16 cellular contexts compared by ENCODE assay signal in genomic region chr6:44307217-44307616, GRCh38. TPM values are rescaled to one million over a fixed set of nuclear protein-coding genes. Genes with fewer than 3 reads are reported as not detected.
DNase-seq lines count a peak whose midpoint lies in the region; ATAC-seq, FAIRE-seq and TF ChIP-seq lines count a peak whose summit lies in the region.
"Had no signal": no experiment of that assay in that cellular context is flagged by ENCODE, and none has a peak within 500 bp of the region (broad histone marks: within the 10 kb centered on the region; RNA-seq: fewer than 3 reads in every experiment).

No MANE protein-coding gene starts in this region.

- intact Hi-C loops in GM12878 (cut with micrococcal nuclease; ENCODE audit: unreplicated experiment) = no loop called here

- RAD21 ChIA-PET in GM12878 (lab: Charles Lee; ENCODE audit: unreplicated experiment) = interaction anchor here (2.8 kb wide), 1 partner anchor 39 kb away, joined by 22 read pairs; no protein-coding TSS in a partner anchor

- no peak for TF ChIP-seq RAD21 in GM12878 (IDR thresholded peaks at IDR 0.05; ENCODE audit: insufficient read depth, low read depth, low read length)

- no peak overlapping the region for H2AFZ ChIP-seq in GM12878 (ENCODE audit: control insufficient read depth, low read depth, low read length)

- H3K27ac ChIP-seq in GM12878 (ENCODE audit: control insufficient read depth, insufficient read depth) = no peak overlapping the region
- H3K27ac ChIP-seq: KMS-11, Peyer's patch had no signal

- H3K27me3 ChIP-seq in GM12878 (replicated peaks in 1 of 2; ENCODE audit: control insufficient read depth in 2 of 2, insufficient read depth in 2 of 2, low read length in 1 of 2) = no peaks in the 10 kb centered on the region
- H3K27me3 ChIP-seq: Peyer's patch had no signal

- no peak overlapping the region for H3K4me3 ChIP-seq in GM12878
- H3K4me3 ChIP-seq: Peyer's patch had no signal

- DNase-seq in GM12878 (ENCODE audit: low read depth, low spot score) (no peak), mesenteric fat pad (ENCODE audit: low spot score) (peak; percentile 72)
- DNase-seq: C1 segment of cervical spinal cord; CD8-positive, alpha-beta memory T cell; DMS53; EL; MV-4-11; NCI-H1694 treated with DMSO at 0.1 percent for 48 hours; NCI-H510A; NCI-H748 treated with DMSO at 0.1 percent for 48 hours; NK-92 treated with Interleukin-12 subunit alpha and Interleukin-12 subunit beta, amount 100 ng/mL, for 24 hours; Peyer's patch had no signal

- H3K4me1 ChIP-seq in GM12878 (ENCODE audit: control insufficient read depth, insufficient read depth, low read length) = peaks cover 4% of the 10 kb centered on the region

- TF ChIP-seq CTCF in GM12878 (IDR thresholded peaks at IDR 0.05 in 2 of 3, conservative IDR thresholded peaks at IDR 0.05 in 1 of 3; ENCODE audit: control insufficient read depth in 2 of 3, extremely low read depth in 1 of 3, insufficient read depth in 1 of 3, low read depth in 3 of 3, low read length in 3 of 3) = no peak

- H3K9me3 ChIP-seq in GM12878 (replicated peaks; ENCODE audit: control insufficient read depth, insufficient read depth, low read length) = no peaks in the 10 kb centered on the region
- H3K9me3 ChIP-seq: Peyer's patch had no signal

- ATAC-seq in GM12878 = no peak
- ATAC-seq in HG03469 (IDR thresholded peaks at IDR 0.05; ENCODE audit: unreplicated experiment) = no peak
- ATAC-seq: Right ventricle myocardium inferior had no signal

- H3K36me3 ChIP-seq in GM12878 (ENCODE audit: control insufficient read depth in 2 of 2, insufficient read depth in 2 of 2, low read length in 1 of 2) = peaks cover 20 to 26% of the 10 kb centered on the region in 2 experiments

- H3K4me2 ChIP-seq in GM12878 (ENCODE audit: control insufficient read depth, insufficient read depth) = no peak overlapping the region
- H3K4me2 ChIP-seq: KMS-11 had no signal

- in situ Hi-C loops in GM12878 (cut with MboI) = no loop called here

- POLR2A ChIA-PET in GM12878 (lab: Charles Lee) = no interaction called here

- BruUV-seq in GM12878 (replicated peaks; lab: Mats Ljungman, UMichigan) = no TSS peak

- no peak for FAIRE-seq in GM12878 (lab: Jason Lieb, UNC)
- FAIRE-seq: H54 had no signal

- H3K9ac ChIP-seq in GM12878 (ENCODE audit: control insufficient read depth, insufficient read depth, low read length) = no peak overlapping the region
- H3K9ac ChIP-seq: KMS-11 had no signal

- CTCF ChIA-PET in GM12878 (lab: Yijun Ruan, JAX) = interaction anchor here (1.9 to 7.4 kb wide), 2 partner anchors 36 to 40 kb away, joined by 4 to 87 read pairs; partner anchors contain the start of genes NFKBIE and TMEM151B

- peak; percentile 66 for TF ChIP-seq POLR2A in GM12878 (IDR thresholded peaks at IDR 0.05; ENCODE audit: low read depth, low read length)

- WGBS in GM12878 (ENCODE audit: insufficient coverage, insufficient replicate concordance, low lambda C conversion rate, missing lambda C conversion rate) = 90% methylated on average over 10 of the region's 10 CpGs

- no peaks in the 10 kb centered on the region for H4K20me1 ChIP-seq in GM12878 (ENCODE audit: control insufficient read depth, insufficient read depth)

- TF ChIP-seq EP300 in GM12878 (IDR thresholded peaks at IDR 0.05; ENCODE audit: borderline replicate concordance in 1 of 2, control insufficient read depth in 1 of 2, low read depth in 2 of 2, low read length in 2 of 2) = no peak

- SMC1A ChIA-PET in GM12878 (lab: Charles Lee; ENCODE audit: uncharacterized antibody, unreplicated experiment) = interaction anchor here (3.0 kb wide), 1 partner anchor 39 kb away, joined by 22 read pairs; no protein-coding TSS in a partner anchor

- peaks cover 3% of the 10 kb centered on the region for H3K79me2 ChIP-seq in GM12878 (ENCODE audit: control insufficient read depth, insufficient read depth, low read length)

RNA-seq across cellular contexts. Expression of gene AARS2, which starts 5.9 kb away (rescaled TPM):
- 30.9 and 34.4 TPM in 2 replicates for total RNA-seq in GM12878 (2013; cell fraction: nucleolus; rRNA removed)
- total RNA-seq in GM12878 (2014; rRNA removed) = 15.8 and 16.1 TPM in 2 replicates
- 9.4 and 11.0 TPM in 2 replicates for total RNA-seq in GM12878 (2014; rRNA removed; fragmentation: Illumina TruSeq; extraction: Trizol)
- 16.0 and 18.3 TPM in 2 replicates for total RNA-seq in GM12878 (2021)
- 3.4 TPM for polyA plus RNA-seq in GM12878 (2011; ENCODE audit: low read depth)
- polyA plus RNA-seq in GM12878 (2011; rRNA removed) = 5.4 and 8.1 TPM in 2 replicates
- 8.0 and 11.6 TPM in 2 replicates for polyA plus RNA-seq in GM12878 (2011; cell fraction: cytosol; rRNA removed)
- polyA plus RNA-seq in GM12878 (2011; cell fraction: nucleus; rRNA removed) = 39.2 and 40.7 TPM in 2 replicates
- polyA plus RNA-seq in GM12878 (2012) = 7.4 and 8.9 TPM in 2 replicates
- polyA plus RNA-seq in GM12878 (2014; fragmentation: Illumina TruSeq; extraction: Trizol) = 4.8 and 7.5 TPM in 2 replicates
- polyA plus RNA-seq in GM12878 (2014; fragmentation: Nextera tagmentation; extraction: Ambion mirVana) = under 1 TPM; 0.71 to 0.75 TPM
- polyA plus RNA-seq in GM12878 (2014; rRNA removed) = 14.2 and 14.3 TPM in 2 replicates
- polyA plus RNA-seq in GM12878 (2016; fragmentation: Nextera tagmentation; extraction: Ambion mirVana) = 10 to 100 TPM; 16.7 to 17.9 TPM
- 12.9 and 22.9 TPM in 2 replicates for polyA minus RNA-seq in GM12878 (2011; rRNA and poly(A)+ RNA removed)
- polyA minus RNA-seq in GM12878 (2011; cell fraction: cytosol; rRNA and poly(A)+ RNA removed) = 5.5 and 5.7 TPM in 2 replicates
- polyA minus RNA-seq in GM12878 (2011; cell fraction: nucleus; rRNA and poly(A)+ RNA removed) = 22.1 and 30.2 TPM in 2 replicates
- total RNA-seq in mesenteric fat pad = 8.1 TPM

RNA-seq across cellular contexts. Expression of gene SPATS1, which starts 35.2 kb away (rescaled TPM):
- total RNA-seq in GM12878 (2013; cell fraction: nucleolus; rRNA removed) = not detected in 2 replicates
- total RNA-seq in GM12878 (2014; rRNA removed) = not detected in 2 replicates
- total RNA-seq in GM12878 (2014; rRNA removed; fragmentation: Illumina TruSeq; extraction: Trizol) = not detected in 2 replicates
- not detected in 2 replicates for total RNA-seq in GM12878 (2021)
- polyA plus RNA-seq in GM12878 (2011; ENCODE audit: low read depth) = not detected
- 0.12 TPM in 1 of 2 replicates, not detected in the other for polyA plus RNA-seq in GM12878 (2011; rRNA removed)
- polyA plus RNA-seq in GM12878 (2011; cell fraction: cytosol; rRNA removed) = not detected in 2 replicates
- not detected in 2 replicates for polyA plus RNA-seq in GM12878 (2011; cell fraction: nucleus; rRNA removed)
- polyA plus RNA-seq in GM12878 (2012) = not detected in 2 replicates
- not detected in 2 replicates for polyA plus RNA-seq in GM12878 (2014; fragmentation: Illumina TruSeq; extraction: Trizol)
- polyA plus RNA-seq in GM12878 (2014; fragmentation: Nextera tagmentation; extraction: Ambion mirVana) = not detected
- polyA plus RNA-seq in GM12878 (2014; rRNA removed) = not detected in 2 replicates
- polyA plus RNA-seq in GM12878 (2016; fragmentation: Nextera tagmentation; extraction: Ambion mirVana) = not detected
- not detected in 2 replicates for polyA minus RNA-seq in GM12878 (2011; rRNA and poly(A)+ RNA removed)
- not detected in 2 replicates for polyA minus RNA-seq in GM12878 (2011; cell fraction: cytosol; rRNA and poly(A)+ RNA removed)
- not detected in 2 replicates for polyA minus RNA-seq in GM12878 (2011; cell fraction: nucleus; rRNA and poly(A)+ RNA removed)
- total RNA-seq in mesenteric fat pad = not detected
- total RNA-seq: CD8-positive, alpha-beta memory T cell; Peyer's patch; Right ventricle myocardium inferior had no signal
- polyA plus RNA-seq: CD8-positive, alpha-beta memory T cell had no signal

RNA-seq across cellular contexts. Expression of gene TMEM151B, which starts 37.0 kb away (rescaled TPM):
- 0.29 and 0.52 TPM in 2 replicates for total RNA-seq in GM12878 (2013; cell fraction: nucleolus; rRNA removed)
- total RNA-seq in GM12878 (2014; rRNA removed) (under 0.01 TPM in 1 of 2 replicates, not detected in the other), GM12878 (2014; rRNA removed; fragmentation: Illumina TruSeq; extraction: Trizol) (not detected in 2 replicates), GM12878 (2021) (not detected in 2 replicates), mesenteric fat pad (not detected)
- polyA plus RNA-seq in GM12878 (2011; ENCODE audit: low read depth) = not detected
- polyA plus RNA-seq in GM12878 (2011; rRNA removed) (0.13 and 0.19 TPM in 2 replicates), GM12878 (2014; fragmentation: Illumina TruSeq; extraction: Trizol) (0.04 TPM in 1 of 2 replicates, not detected in the other), GM12878 (2014; fragmentation: Nextera tagmentation; extraction: Ambion mirVana) (not detected), GM12878 (2014; rRNA removed) (0.01 and 0.08 TPM in 2 replicates), GM12878 (2016; fragmentation: Nextera tagmentation; extraction: Ambion mirVana) (under 1 TPM in 1 of 2 experiments, not detected in 1; 0.05 TPM)
- polyA plus RNA-seq in GM12878 (2011; cell fraction: cytosol; rRNA removed) = 0.18 and 0.22 TPM in 2 replicates
- 1.4 and 1.6 TPM in 2 replicates for polyA plus RNA-seq in GM12878 (2011; cell fraction: nucleus; rRNA removed)
- polyA plus RNA-seq in GM12878 (2012) = 0.46 and 0.68 TPM in 2 replicates
- polyA minus RNA-seq in GM12878 (2011; rRNA and poly(A)+ RNA removed) = 0.07 and 0.41 TPM in 2 replicates
- polyA minus RNA-seq in GM12878 (2011; cell fraction: cytosol; rRNA and poly(A)+ RNA removed) = not detected in 2 replicates
- polyA minus RNA-seq in GM12878 (2011; cell fraction: nucleus; rRNA and poly(A)+ RNA removed) = 0.36 and 0.86 TPM in 2 replicates
- total RNA-seq: CD8-positive, alpha-beta memory T cell; Right ventricle myocardium inferior had no signal
- polyA plus RNA-seq: CD8-positive, alpha-beta memory T cell had no signal

RNA-seq across cellular contexts. Expression of gene NFKBIE, which starts 41.9 kb away (rescaled TPM):
- total RNA-seq in GM12878 (2013; cell fraction: nucleolus; rRNA removed) = 127 and 202 TPM in 2 replicates
- total RNA-seq in GM12878 (2014; rRNA removed) (45.1 and 47.0 TPM in 2 replicates), GM12878 (2014; rRNA removed; fragmentation: Illumina TruSeq; extraction: Trizol) (39.5 and 43.2 TPM in 2 replicates), GM12878 (2021) (53.6 and 57.0 TPM in 2 replicates), mesenteric fat pad (6.6 TPM)
- polyA plus RNA-seq in GM12878 (2011; ENCODE audit: low read depth) = 13.6 TPM
- polyA plus RNA-seq in GM12878 (2011; rRNA removed) (106 and 126 TPM in 2 replicates), GM12878 (2014; fragmentation: Illumina TruSeq; extraction: Trizol) (34.5 and 38.1 TPM in 2 replicates), GM12878 (2014; fragmentation: Nextera tagmentation; extraction: Ambion mirVana) (10 to 100 TPM; 10.4 to 26.0 TPM), GM12878 (2014; rRNA removed) (52.4 and 60.3 TPM in 2 replicates), GM12878 (2016; fragmentation: Nextera tagmentation; extraction: Ambion mirVana) (10 to 100 TPM; 30.4 to 30.6 TPM)
- polyA plus RNA-seq in GM12878 (2011; cell fraction: cytosol; rRNA removed) = 111 and 125 TPM in 2 replicates
- 154 TPM in 2 replicates for polyA plus RNA-seq in GM12878 (2011; cell fraction: nucleus; rRNA removed)
- 36.7 and 71.2 TPM in 2 replicates for polyA plus RNA-seq in GM12878 (2012)
- polyA minus RNA-seq in GM12878 (2011; rRNA and poly(A)+ RNA removed) = 61.6 and 113 TPM in 2 replicates
- 36.5 and 58.5 TPM in 2 replicates for polyA minus RNA-seq in GM12878 (2011; cell fraction: cytosol; rRNA and poly(A)+ RNA removed)
- 67.9 and 93.8 TPM in 2 replicates for polyA minus RNA-seq in GM12878 (2011; cell fraction: nucleus; rRNA and poly(A)+ RNA removed)

RNA-seq across cellular contexts. Expression of gene SLC35B2, which starts 49.9 kb away (rescaled TPM):
- total RNA-seq in GM12878 (2013; cell fraction: nucleolus; rRNA removed) = 34.4 and 37.1 TPM in 2 replicates
- total RNA-seq in GM12878 (2014; rRNA removed) (34.1 and 35.1 TPM in 2 replicates), GM12878 (2014; rRNA removed; fragmentation: Illumina TruSeq; extraction: Trizol) (24.3 and 25.1 TPM in 2 replicates), GM12878 (2021) (33.5 and 35.8 TPM in 2 replicates), mesenteric fat pad (27.4 TPM)
- 23.1 TPM for polyA plus RNA-seq in GM12878 (2011; ENCODE audit: low read depth)
- polyA plus RNA-seq in GM12878 (2011; rRNA removed) (19.7 and 32.2 TPM in 2 replicates), GM12878 (2014; fragmentation: Illumina TruSeq; extraction: Trizol) (23.9 and 35.2 TPM in 2 replicates), GM12878 (2014; fragmentation: Nextera tagmentation; extraction: Ambion mirVana) (10 to 100 TPM; 11.3 to 14.9 TPM), GM12878 (2014; rRNA removed) (45.2 and 45.4 TPM in 2 replicates), GM12878 (2016; fragmentation: Nextera tagmentation; extraction: Ambion mirVana) (10 to 100 TPM; 39.5 to 40.8 TPM)
- polyA plus RNA-seq in GM12878 (2011; cell fraction: cytosol; rRNA removed) = 48.8 and 53.9 TPM in 2 replicates
- polyA plus RNA-seq in GM12878 (2011; cell fraction: nucleus; rRNA removed) = 89.8 and 144 TPM in 2 replicates
- 38.5 and 38.9 TPM in 2 replicates for polyA plus RNA-seq in GM12878 (2012)
- polyA minus RNA-seq in GM12878 (2011; rRNA and poly(A)+ RNA removed) = 17.3 and 33.3 TPM in 2 replicates
- 5.2 and 7.0 TPM in 2 replicates for polyA minus RNA-seq in GM12878 (2011; cell fraction: cytosol; rRNA and poly(A)+ RNA removed)
- 19.7 and 27.3 TPM in 2 replicates for polyA minus RNA-seq in GM12878 (2011; cell fraction: nucleus; rRNA and poly(A)+ RNA removed)
